In genomic region chr18:39513187-39513586, GRCh38 we compare ENCODE assay signal across 35 cellular contexts.
"Had no signal": no experiment of that assay in that cellular context is flagged by ENCODE, and none has a peak within 500 bp of the region (broad histone marks: within the 10 kb centered on the region; RNA-seq: fewer than 3 reads in every experiment).

No MANE protein-coding gene starts in this region.

- H3K4me3 ChIP-seq: Peyer's patch had no signal

- ATAC-seq: activated naive CD8-positive, alpha-beta T cell treated with anti-CD3 and anti-CD28 coated beads, Interleukin-2, amount 50 U/mL, for 24 hours; activated T-cell treated with anti-CD3 and anti-CD28 coated beads, Interleukin-2, amount 50 U/mL, for 4 hours; PC-3; SK-N-SH treated with all-trans-retinoic acid at 6 μM for 48 hours; T-cell had no signal

- H3K27ac ChIP-seq: KMS-11, Peyer's patch, VCaP had no signal

- H3K9ac ChIP-seq: KMS-11 had no signal

- H3K36me3 ChIP-seq: Peyer's patch had no signal

- H3K9me3 ChIP-seq: Peyer's patch had no signal

- H3K4me1 ChIP-seq: Peyer's patch had no signal

- FAIRE-seq: bronchial epithelial cell had no signal

- DNase-seq: activated B cell treated with CpG ODN at 0.5 μM for 24 hours; activated CD4-positive, alpha-beta memory T cell treated with anti-CD3 and anti-CD28 coated beads for 36 hours; activated CD4-positive, alpha-beta T cell treated with anti-CD3 and anti-CD28 coated beads for 4 hours; activated CD4-positive, alpha-beta T cell treated with anti-CD3 and anti-CD28 coated beads, Interleukin-2, amount 50 U/mL, for 1 hour; activated CD4-positive, CD25-positive, alpha-beta regulatory T cell treated with anti-CD3 and anti-CD28 coated beads, Interleukin-2, amount 50 U/mL, for 72 hours; activated CD8-positive, alpha-beta memory T cell treated with anti-CD3 and anti-CD28 coated beads, Interleukin-2, amount 50 U/mL, for 4 hours; activated gamma-delta T cell treated with Interleukin-2 at 50 U/mL for 16 hours; activated naive CD4-positive, alpha-beta T cell treated with anti-CD3 and anti-CD28 coated beads, Interleukin-2, amount 10 ng/mL, durations not matched to agents 7 days and 5 days; activated naive CD8-positive, alpha-beta T cell treated with anti-CD3 and anti-CD28 coated beads, Interleukin-2, amount 50 U/mL, for 24 hours; activated T-cell treated with anti-CD3 and anti-CD28 coated beads for 4 hours; activated T-cell treated with anti-CD3 and anti-CD28 coated beads, Interleukin-2, amount 50 U/mL, for 4 hours; anterior cingulate cortex; caudate nucleus; MM.1S; MV-4-11; NCI-H1092; NCI-H146; NCI-H187 treated with DMSO at 0.1 percent for 48 hours; NCI-H2081; NCI-H2171 treated with DMSO at 0.1 percent for 48 hours; NCI-H2227 treated with DMSO at 0.1 percent for 48 hours; NCI-H510A treated with DMSO at 0.1 percent for 48 hours; NCI-H526 treated with DMSO at 0.1 percent for 48 hours; NCI-H774; PC-3; Peyer's patch; RPMI8226; SHP77 treated with DMSO at 0.1 percent for 48 hours; T-cell; T-helper 2 cell; T-helper 9 cell had no signal

- H3K27me3 ChIP-seq: Peyer's patch had no signal

- H3K4me2 ChIP-seq: KMS-11 had no signal
